ENCODE assay signal across 2 cellular contexts in the genomic region with DNA sequence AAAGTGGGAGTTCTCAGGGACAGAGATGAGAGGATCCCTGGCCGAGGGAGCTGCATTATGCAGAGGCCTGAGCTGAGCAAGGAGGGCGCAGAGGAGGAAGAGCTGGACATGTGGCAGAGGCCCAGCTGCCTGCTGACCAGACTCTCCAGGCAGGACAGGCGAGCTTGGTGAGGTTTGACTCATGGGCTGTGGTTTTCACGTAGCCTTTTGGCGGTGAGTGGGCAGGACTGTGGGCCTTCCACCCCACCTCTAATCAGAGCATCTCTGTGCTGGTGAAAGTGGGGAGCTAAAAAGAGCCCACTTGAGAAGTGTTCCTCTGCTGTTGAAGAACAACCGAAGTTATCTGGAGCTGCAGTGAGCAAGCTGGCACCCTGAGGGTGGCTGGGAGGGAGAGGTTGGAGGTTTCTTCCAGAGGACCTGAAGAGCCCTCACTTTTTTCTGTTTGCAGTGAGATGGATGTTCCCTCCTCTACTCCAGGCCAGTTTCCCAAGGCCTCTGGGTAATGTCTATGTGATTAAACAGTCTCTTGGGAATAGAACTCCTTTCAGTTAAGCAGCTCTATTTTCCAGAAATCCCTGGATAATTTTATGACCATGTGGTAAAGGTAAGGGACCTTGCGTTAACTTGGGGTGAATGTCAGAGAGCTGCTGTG.
TF ChIP-seq lines count a peak whose summit lies in the region.

No MANE protein-coding gene starts in this region.

TF ChIP-seq in HEK293, 187 proteins besides CTCF, POLR2A, EP300 and RAD21:
- TF ChIP-seq ZNF830 (tag by site-specific recombination; IDR thresholded peaks at IDR 0.05; ENCODE audit: low read depth) (no peak), ZFHX2 (tag by site-specific recombination; conservative IDR thresholded peaks at IDR 0.05) (peak; percentile 57), EGR2 (tag by site-specific recombination; IDR thresholded peaks at IDR 0.05; ENCODE audit: low read depth) (peak; percentile 39; the same call in 1 of the 2 replicates), ZNF76 (tag by site-specific recombination; IDR thresholded peaks at IDR 0.05; ENCODE audit: borderline replicate concordance, low read depth) (no peak)
- TF ChIP-seq, protein P1, sequence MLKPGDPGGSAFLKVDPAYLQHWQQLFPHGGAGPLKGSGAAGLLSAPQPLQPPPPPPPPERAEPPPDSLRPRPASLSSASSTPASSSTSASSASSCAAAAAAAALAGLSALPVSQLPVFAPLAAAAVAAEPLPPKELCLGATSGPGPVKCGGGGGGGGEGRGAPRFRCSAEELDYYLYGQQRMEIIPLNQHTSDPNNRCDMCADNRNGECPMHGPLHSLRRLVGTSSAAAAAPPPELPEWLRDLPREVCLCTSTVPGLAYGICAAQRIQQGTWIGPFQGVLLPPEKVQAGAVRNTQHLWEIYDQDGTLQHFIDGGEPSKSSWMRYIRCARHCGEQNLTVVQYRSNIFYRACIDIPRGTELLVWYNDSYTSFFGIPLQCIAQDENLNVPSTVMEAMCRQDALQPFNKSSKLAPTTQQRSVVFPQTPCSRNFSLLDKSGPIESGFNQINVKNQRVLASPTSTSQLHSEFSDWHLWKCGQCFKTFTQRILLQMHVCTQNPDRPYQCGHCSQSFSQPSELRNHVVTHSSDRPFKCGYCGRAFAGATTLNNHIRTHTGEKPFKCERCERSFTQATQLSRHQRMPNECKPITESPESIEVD (tag by site-specific recombination; IDR thresholded peaks at IDR 0.05), result 0 out of 2 replicates have a peak, but pooled peaks have one; percentile 25

TF ChIP-seq in K562, 482 proteins besides CTCF, POLR2A, EP300 and RAD21:
- TF ChIP-seq, protein P2, sequence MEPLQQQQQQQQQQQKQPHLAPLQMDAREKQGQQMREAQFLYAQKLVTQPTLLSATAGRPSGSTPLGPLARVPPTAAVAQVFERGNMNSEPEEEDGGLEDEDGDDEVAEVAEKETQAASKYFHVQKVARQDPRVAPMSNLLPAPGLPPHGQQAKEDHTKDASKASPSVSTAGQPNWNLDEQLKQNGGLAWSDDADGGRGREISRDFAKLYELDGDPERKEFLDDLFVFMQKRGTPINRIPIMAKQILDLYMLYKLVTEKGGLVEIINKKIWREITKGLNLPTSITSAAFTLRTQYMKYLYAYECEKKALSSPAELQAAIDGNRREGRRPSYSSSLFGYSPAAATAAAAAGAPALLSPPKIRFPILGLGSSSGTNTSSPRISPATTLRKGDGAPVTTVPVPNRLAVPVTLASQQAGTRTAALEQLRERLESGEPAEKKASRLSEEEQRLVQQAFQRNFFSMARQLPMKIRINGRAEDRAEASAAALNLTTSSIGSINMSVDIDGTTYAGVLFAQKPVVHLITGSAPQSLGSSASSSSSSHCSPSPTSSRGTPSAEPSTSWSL (CRISPR knock-in tag; IDR thresholded peaks at IDR 0.05; ENCODE audit: borderline replicate concordance), result no peak
- TF ChIP-seq, protein P3, sequence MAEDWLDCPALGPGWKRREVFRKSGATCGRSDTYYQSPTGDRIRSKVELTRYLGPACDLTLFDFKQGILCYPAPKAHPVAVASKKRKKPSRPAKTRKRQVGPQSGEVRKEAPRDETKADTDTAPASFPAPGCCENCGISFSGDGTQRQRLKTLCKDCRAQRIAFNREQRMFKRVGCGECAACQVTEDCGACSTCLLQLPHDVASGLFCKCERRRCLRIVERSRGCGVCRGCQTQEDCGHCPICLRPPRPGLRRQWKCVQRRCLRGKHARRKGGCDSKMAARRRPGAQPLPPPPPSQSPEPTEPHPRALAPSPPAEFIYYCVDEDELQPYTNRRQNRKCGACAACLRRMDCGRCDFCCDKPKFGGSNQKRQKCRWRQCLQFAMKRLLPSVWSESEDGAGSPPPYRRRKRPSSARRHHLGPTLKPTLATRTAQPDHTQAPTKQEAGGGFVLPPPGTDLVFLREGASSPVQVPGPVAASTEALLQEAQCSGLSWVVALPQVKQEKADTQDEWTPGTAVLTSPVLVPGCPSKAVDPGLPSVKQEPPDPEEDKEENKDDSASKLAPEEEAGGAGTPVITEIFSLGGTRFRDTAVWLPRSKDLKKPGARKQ (CRISPR knock-in tag; IDR thresholded peaks at IDR 0.05), result no peak
- TF ChIP-seq, protein P4, sequence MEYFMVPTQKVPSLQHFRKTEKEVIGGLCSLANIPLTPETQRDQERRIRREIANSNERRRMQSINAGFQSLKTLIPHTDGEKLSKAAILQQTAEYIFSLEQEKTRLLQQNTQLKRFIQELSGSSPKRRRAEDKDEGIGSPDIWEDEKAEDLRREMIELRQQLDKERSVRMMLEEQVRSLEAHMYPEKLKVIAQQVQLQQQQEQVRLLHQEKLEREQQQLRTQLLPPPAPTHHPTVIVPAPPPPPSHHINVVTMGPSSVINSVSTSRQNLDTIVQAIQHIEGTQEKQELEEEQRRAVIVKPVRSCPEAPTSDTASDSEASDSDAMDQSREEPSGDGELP (CRISPR knock-in tag; IDR thresholded peaks at IDR 0.05; ENCODE audit: borderline replicate concordance), result 0 out of 2 replicates have a peak, but pooled peaks have one; percentile 17
